10 cellular contexts compared by ENCODE assay signal in the genomic region with DNA sequence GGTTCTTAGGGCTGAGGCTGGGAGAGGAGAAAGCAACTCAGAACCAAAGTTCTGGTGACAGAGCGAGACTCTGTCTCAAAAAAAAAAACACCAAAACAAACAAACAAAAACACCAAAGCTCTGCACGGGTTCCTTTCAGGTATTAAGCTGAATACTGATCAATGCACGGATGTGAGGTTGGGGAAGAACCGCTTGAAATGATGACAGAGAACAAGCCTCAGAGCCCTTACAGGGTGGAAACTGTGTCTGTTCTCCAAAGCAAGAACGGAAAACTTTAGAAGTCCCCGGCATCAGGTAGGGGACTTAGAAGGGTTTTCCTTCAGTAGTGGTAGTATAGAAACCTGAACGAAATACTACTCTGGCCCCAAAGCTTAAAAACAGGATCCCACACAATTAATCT.
"Had no signal": no experiment of that assay in that cellular context is flagged by ENCODE, and none has a peak within 500 bp of the region (broad histone marks: within the 10 kb centered on the region; RNA-seq: fewer than 3 reads in every experiment).

No MANE protein-coding gene starts in this region.

- H3K27me3 ChIP-seq: esophagus squamous epithelium, SJSA1 had no signal

- H3K27ac Mint-ChIP-seq: progenitor cell of endocrine pancreas had no signal

- H3K4me3 ChIP-seq: esophagus squamous epithelium, SJSA1, thoracic aorta had no signal

- DNase-seq: activated gamma-delta T cell; effector memory CD8-positive, alpha-beta T cell; esophagus squamous epithelium; left ventricle myocardium superior; T-helper 2 cell had no signal

- H3K36me3 ChIP-seq: esophagus squamous epithelium, SJSA1, thoracic aorta had no signal

- H3K9me3 ChIP-seq: esophagus squamous epithelium, SJSA1, thoracic aorta had no signal

- H3K27me3 Mint-ChIP-seq: brain; effector memory CD8-positive, alpha-beta T cell; progenitor cell of endocrine pancreas had no signal

- H3K27ac ChIP-seq: SJSA1, thoracic aorta, VCaP had no signal

- H3K9me3 Mint-ChIP-seq: effector memory CD8-positive, alpha-beta T cell had no signal

- H3K4me1 Mint-ChIP-seq: brain had no signal

- H3K4me3 Mint-ChIP-seq: brain; effector memory CD8-positive, alpha-beta T cell had no signal

- ATAC-seq: effector memory CD8-positive, alpha-beta T cell; left ventricle myocardium superior had no signal
